ENCODE assay signal across 1 cellular context in genomic region chr10:109892087-109892486, GRCh38.
TF ChIP-seq lines count a peak whose summit lies in the region.

No MANE protein-coding gene starts in this region.

TF ChIP-seq in SK-N-SH treated with all-trans-retinoic acid at 6 μM for 48 hours, 23 proteins besides CTCF, POLR2A, EP300 and RAD21 (continued from another document):
- TF ChIP-seq, protein P1, sequence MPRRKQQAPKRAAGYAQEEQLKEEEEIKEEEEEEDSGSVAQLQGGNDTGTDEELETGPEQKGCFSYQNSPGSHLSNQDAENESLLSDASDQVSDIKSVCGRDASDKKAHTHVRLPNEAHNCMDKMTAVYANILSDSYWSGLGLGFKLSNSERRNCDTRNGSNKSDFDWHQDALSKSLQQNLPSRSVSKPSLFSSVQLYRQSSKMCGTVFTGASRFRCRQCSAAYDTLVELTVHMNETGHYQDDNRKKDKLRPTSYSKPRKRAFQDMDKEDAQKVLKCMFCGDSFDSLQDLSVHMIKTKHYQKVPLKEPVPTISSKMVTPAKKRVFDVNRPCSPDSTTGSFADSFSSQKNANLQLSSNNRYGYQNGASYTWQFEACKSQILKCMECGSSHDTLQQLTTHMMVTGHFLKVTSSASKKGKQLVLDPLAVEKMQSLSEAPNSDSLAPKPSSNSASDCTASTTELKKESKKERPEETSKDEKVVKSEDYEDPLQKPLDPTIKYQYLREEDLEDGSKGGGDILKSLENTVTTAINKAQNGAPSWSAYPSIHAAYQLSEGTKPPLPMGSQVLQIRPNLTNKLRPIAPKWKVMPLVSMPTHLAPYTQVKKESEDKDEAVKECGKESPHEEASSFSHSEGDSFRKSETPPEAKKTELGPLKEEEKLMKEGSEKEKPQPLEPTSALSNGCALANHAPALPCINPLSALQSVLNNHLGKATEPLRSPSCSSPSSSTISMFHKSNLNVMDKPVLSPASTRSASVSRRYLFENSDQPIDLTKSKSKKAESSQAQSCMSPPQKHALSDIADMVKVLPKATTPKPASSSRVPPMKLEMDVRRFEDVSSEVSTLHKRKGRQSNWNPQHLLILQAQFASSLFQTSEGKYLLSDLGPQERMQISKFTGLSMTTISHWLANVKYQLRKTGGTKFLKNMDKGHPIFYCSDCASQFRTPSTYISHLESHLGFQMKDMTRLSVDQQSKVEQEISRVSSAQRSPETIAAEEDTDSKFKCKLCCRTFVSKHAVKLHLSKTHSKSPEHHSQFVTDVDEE (CRISPR knock-in tag; IDR thresholded peaks at IDR 0.05), result no peak
- TF ChIP-seq PPARA (CRISPR knock-in tag; IDR thresholded peaks at IDR 0.05; ENCODE audit: borderline replicate concordance) (no peak), TOX (CRISPR knock-in tag; IDR thresholded peaks at IDR 0.05; ENCODE audit: borderline replicate concordance) (no peak)
